Comparison of ENCODE assay signal across 20 cellular contexts in the genomic region with DNA sequence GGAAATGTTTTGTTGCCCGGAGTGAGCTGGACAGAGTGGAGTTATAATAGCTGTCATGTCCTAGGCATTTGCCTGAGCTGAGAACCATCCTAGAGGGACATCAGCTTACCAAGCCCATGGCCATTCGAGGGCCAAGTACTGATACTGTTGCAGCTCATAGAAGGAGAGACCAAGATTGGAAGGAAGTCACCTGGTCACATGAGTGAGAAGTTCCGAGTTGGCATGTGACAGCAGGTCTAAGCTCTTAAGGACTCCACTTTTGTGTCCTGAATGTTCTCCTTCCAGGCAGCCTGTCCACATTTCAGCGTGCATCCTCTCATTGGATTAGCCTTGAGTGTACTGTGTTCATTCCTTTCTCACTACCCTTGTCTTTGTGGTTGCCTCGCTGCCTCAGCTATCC. TPM values are rescaled to one million over a fixed set of nuclear protein-coding genes. Genes with fewer than 3 reads are reported as not detected.
DNase-seq lines count a peak whose midpoint lies in the region; ATAC-seq and TF ChIP-seq lines count a peak whose summit lies in the region.
"Had no signal": no experiment of that assay in that cellular context is flagged by ENCODE, and none has a peak within 500 bp of the region (broad histone marks: within the 10 kb centered on the region; RNA-seq: fewer than 3 reads in every experiment).

No MANE protein-coding gene starts in this region.

- TF ChIP-seq RAD21 in IMR-90 (IDR thresholded peaks at IDR 0.05; ENCODE audit: low read length) = no peak

- no peak overlapping the region for H4K5ac ChIP-seq in IMR-90 (ENCODE audit: low read depth, low read length)

- H3K36me3 ChIP-seq in IMR-90 (ENCODE audit: control insufficient read depth, insufficient read depth, low read length) (no peaks in the 10 kb centered on the region), RWPE2 (ENCODE audit: low read depth) (no peaks in the 10 kb centered on the region), esophagus muscularis mucosa (no peaks in the 10 kb centered on the region), skeletal muscle tissue (ENCODE audit: control insufficient read depth in 3 of 3, insufficient read depth in 3 of 3, low read length in 3 of 3) (no peaks in the 10 kb centered on the region)
- H3K36me3 ChIP-seq: Peyer's patch, SJCRH30 had no signal

- H3K4me3 ChIP-seq in IMR-90 (ENCODE audit: insufficient read depth, low read depth, low read length) (no peak overlapping the region), RWPE2 (ENCODE audit: severe bottlenecking) (no peak overlapping the region), esophagus muscularis mucosa (no peak overlapping the region), skeletal muscle tissue (ENCODE audit: low read length in 3 of 3) (peak overlapping the region in 1 of 3 donors; percentile 7)
- H3K4me3 ChIP-seq: Peyer's patch, SJCRH30 had no signal

- H2AK5ac ChIP-seq in IMR-90 (ENCODE audit: low read depth, low read length) = peak overlapping the region; percentile 6; the same call in 1 of the 2 replicates

- no peaks in the 10 kb centered on the region for H4K20me1 ChIP-seq in IMR-90 (ENCODE audit: insufficient read depth, low read length)

- no peak overlapping the region for H3K18ac ChIP-seq in IMR-90 (ENCODE audit: low read depth, low read length)

- in situ Hi-C loops in IMR-90 (cut with MboI; ENCODE audit: low sequenced_read_pairs) = no loop called here

- no peak overlapping the region for H4K8ac ChIP-seq in IMR-90 (ENCODE audit: low read depth in 2 of 2, low read length in 2 of 2)

- H3K9me3 ChIP-seq in IMR-90 (ENCODE audit: control insufficient read depth, insufficient read depth, low read length) (no peaks in the 10 kb centered on the region), RWPE2 (ENCODE audit: severe bottlenecking) (no peaks in the 10 kb centered on the region), esophagus muscularis mucosa (no peaks in the 10 kb centered on the region), skeletal muscle tissue (ENCODE audit: control insufficient read depth in 3 of 3, low read length in 3 of 3) (no peaks in the 10 kb centered on the region)
- H3K9me3 ChIP-seq: Peyer's patch, SJCRH30 had no signal

- no peak overlapping the region for H3K14ac ChIP-seq in IMR-90 (replicated peaks; ENCODE audit: low read depth, low read length)

- DNase-seq in IMR-90 (no peak), RWPE2 (ENCODE audit: low spot score) (no peak), esophagus muscularis mucosa (ENCODE audit: extremely low spot score) (peak; percentile 64), HK-2 (ENCODE audit: unreplicated experiment) (no peak)
- DNase-seq: CD4-positive, CD25-positive, alpha-beta regulatory T cell; COR-L47; DMS 273 treated with DMSO at 0.1 percent for 48 hours; DMS79 treated with DMSO at 0.1 percent for 48 hours; Kasumi-1; NCI-H1417; NCI-H187; NCI-H2107; NCI-H446 treated with DMSO at 0.1 percent for 48 hours; NCI-H748 treated with DMSO at 0.1 percent for 48 hours; Peyer's patch; SJCRH30; T-cell had no signal

- POLR2A ChIA-PET in IMR-90 (lab: Charles Lee; ENCODE audit: unreplicated experiment) = no interaction called here

- H3K56ac ChIP-seq in IMR-90 (ENCODE audit: extremely low read depth, insufficient read depth, low read length) = no peak overlapping the region

- intact Hi-C loops in IMR-90 (cut with micrococcal nuclease) (no loop called here), esophagus muscularis mucosa (cut with DNase I) (no loop called here)

- H3K9me1 ChIP-seq in IMR-90 (ENCODE audit: insufficient read depth, low read length) = peaks cover 12% of the 10 kb centered on the region

- no peak overlapping the region for H4K91ac ChIP-seq in IMR-90 (ENCODE audit: insufficient read depth, low read depth, low read length)

- dilution Hi-C loops in IMR-90 (cut with HindIII; ENCODE audit: low sequenced_read_pairs, unreplicated experiment) = no loop called here

- no peak for TF ChIP-seq POLR2A in IMR-90 (IDR thresholded peaks at IDR 0.05; ENCODE audit: low read depth, low read length)
- TF ChIP-seq POLR2A in esophagus muscularis mucosa (IDR thresholded peaks at IDR 0.05; ENCODE audit: low read depth) = no peak

- TF ChIP-seq CTCF in IMR-90 (conservative IDR thresholded peaks at IDR 0.05; ENCODE audit: low read depth, low read length) = no peak
- no peak for TF ChIP-seq CTCF in RWPE2 (IDR thresholded peaks at IDR 0.05; ENCODE audit: poor library complexity, severe bottlenecking)
- no peak for TF ChIP-seq CTCF in esophagus muscularis mucosa (IDR thresholded peaks at IDR 0.05)

- H3K79me1 ChIP-seq in IMR-90 (ENCODE audit: low read depth in 1 of 2, low read length in 2 of 2) = peaks cover 3 to 49% of the 10 kb centered on the region in 2 experiments; a peak in 2 of 4 replicates

- no peak overlapping the region for H2BK120ac ChIP-seq in IMR-90 (ENCODE audit: low read depth, low read length)

- H3K27me3 ChIP-seq in IMR-90 (ENCODE audit: control insufficient read depth, insufficient read depth, low read length) = no peaks in the 10 kb centered on the region; the same call in 1 of the 2 replicates
- H3K27me3 ChIP-seq in RWPE2 (ENCODE audit: insufficient read depth, poor library complexity, severe bottlenecking) = no peaks in the 10 kb centered on the region
- peaks cover 0 to 10% (median 5%) of the 10 kb centered on the region in 4 donors for H3K27me3 ChIP-seq in esophagus muscularis mucosa
- no peaks in the 10 kb centered on the region for H3K27me3 ChIP-seq in skeletal muscle tissue (ENCODE audit: control insufficient read depth in 3 of 3, insufficient read depth in 3 of 3, low read length in 3 of 3)
- H3K27me3 ChIP-seq: SJCRH30 had no signal

- CTCF ChIA-PET in IMR-90 (lab: Yijun Ruan, JAX) = no interaction called here

- TF ChIP-seq EP300 in esophagus muscularis mucosa (IDR thresholded peaks at IDR 0.05) = no peak

- WGBS in IMR-90 (ENCODE audit: extremely low coverage in 2 of 2, insufficient read length in 1 of 2), 2 experiments = 100% methylated on average over 1 of the region's 5 CpGs; no CpG with 5 or more reads in 1 of the 2 experiments
- 85% methylated on average over 5 of the region's 5 CpGs for WGBS in esophagus muscularis mucosa

- H3K9ac ChIP-seq in IMR-90 (ENCODE audit: low read depth, low read length) (no peak overlapping the region), skeletal muscle tissue (ENCODE audit: low read depth in 1 of 3, low read length in 3 of 3) (no peak overlapping the region)

- H2BK15ac ChIP-seq in IMR-90 (ENCODE audit: low read depth, low read length) = no peak overlapping the region

- H2AFZ ChIP-seq in IMR-90 (replicated peaks; ENCODE audit: low read length, poor library complexity) = no peak overlapping the region

- no TSS peak for BruUV-seq in IMR-90 (replicated peaks; lab: Mats Ljungman, UMichigan)

- no peak overlapping the region for H3K4me2 ChIP-seq in IMR-90 (ENCODE audit: low read depth, low read length)

- no peak overlapping the region for H2BK20ac ChIP-seq in IMR-90 (ENCODE audit: low read depth, low read length)

- H2BK5ac ChIP-seq in IMR-90 (ENCODE audit: low read depth, low read length, poor library complexity, severe bottlenecking) = no peak overlapping the region

- peaks cover 11% of the 10 kb centered on the region for H3K4me1 ChIP-seq in IMR-90 (ENCODE audit: control insufficient read depth, insufficient read depth, low read length)
- peaks cover 31% of the 10 kb centered on the region for H3K4me1 ChIP-seq in RWPE2 (ENCODE audit: insufficient read depth, poor library complexity, severe bottlenecking)
- H3K4me1 ChIP-seq in esophagus muscularis mucosa = peaks cover 6 to 23% (median 15%) of the 10 kb centered on the region in 4 donors
- H3K4me1 ChIP-seq in skeletal muscle tissue (ENCODE audit: control insufficient read depth in 3 of 3, insufficient read depth in 3 of 3, low read length in 3 of 3) = peaks cover 22 to 54% (median 42%) of the 10 kb centered on the region in 3 donors
- H3K4me1 ChIP-seq: SJCRH30 had no signal

- no peak overlapping the region for H3K4ac ChIP-seq in IMR-90 (ENCODE audit: low read depth, low read length)

- no peak overlapping the region for H2AK9ac ChIP-seq in IMR-90 (replicated peaks; ENCODE audit: low read depth, low read length, poor library complexity)

- no peak overlapping the region for H3K23ac ChIP-seq in IMR-90 (ENCODE audit: low read depth, low read length)

- no peak overlapping the region for H3K27ac ChIP-seq in IMR-90 (ENCODE audit: insufficient read depth, low read length)
- H3K27ac ChIP-seq in RWPE2 (ENCODE audit: poor library complexity, severe bottlenecking) = peak overlapping the region; percentile 4
- no peak overlapping the region for H3K27ac ChIP-seq in esophagus muscularis mucosa (replicated peaks in 1 of 4)
- H3K27ac ChIP-seq in skeletal muscle tissue (ENCODE audit: low read depth, low read length) = peak overlapping the region; percentile 2
- H3K27ac ChIP-seq: Peyer's patch, SJCRH30 had no signal

- ATAC-seq in IMR-90 (ENCODE audit: low read depth) = no peak
- ATAC-seq in RWPE2 (ENCODE audit: low read depth) = no peak
- ATAC-seq in HG02970 (IDR thresholded peaks at IDR 0.05; ENCODE audit: low FRiP score, unreplicated experiment) = no peak
- ATAC-seq in GM18868 (IDR thresholded peaks at IDR 0.05; ENCODE audit: unreplicated experiment) = no peak
- ATAC-seq: T-cell had no signal

TF ChIP-seq in IMR-90, 13 proteins besides CTCF, POLR2A, EP300 and RAD21:
- TF ChIP-seq MXI1 (IDR thresholded peaks at IDR 0.05; ENCODE audit: borderline replicate concordance, low read depth, low read length) (no peak), BHLHE40 (IDR thresholded peaks at IDR 0.05; ENCODE audit: low read depth, low read length) (no peak)

RNA-seq across cellular contexts. Expression of a gene that starts 4.4 kb away (rescaled TPM):
- total RNA-seq in IMR-90 (2012; rRNA removed) (16.0 and 16.7 TPM in 2 replicates), esophagus muscularis mucosa (10 to 100 TPM; 24.1 to 51.4 (median 33.8) TPM), skeletal muscle tissue (15.7 TPM)
- polyA plus RNA-seq in IMR-90 (2012; rRNA removed) = 12.5 and 14.6 TPM in 2 replicates
- 12.4 and 13.2 TPM in 2 replicates for polyA plus RNA-seq in IMR-90 (2012; cell fraction: cytosol; rRNA removed)
- 11.6 and 25.1 TPM in 2 replicates for polyA plus RNA-seq in IMR-90 (2012; cell fraction: nucleus; rRNA removed; ENCODE audit: low replicate concordance)
- total RNA-seq: CD4-positive, CD25-positive, alpha-beta regulatory T cell had no signal
- polyA plus RNA-seq: CD4-positive, CD25-positive, alpha-beta regulatory T cell had no signal

Comparison
In these comparisons a context has a peak if more than half of its experiments do, and no peak if none do; other contexts are left out.
1. H3K27ac ChIP-seq: peak in RWPE2 (single experiment) and skeletal muscle tissue (single experiment); none in IMR-90 (single experiment) and esophagus muscularis mucosa (0 of 4).